In the genomic region with DNA sequence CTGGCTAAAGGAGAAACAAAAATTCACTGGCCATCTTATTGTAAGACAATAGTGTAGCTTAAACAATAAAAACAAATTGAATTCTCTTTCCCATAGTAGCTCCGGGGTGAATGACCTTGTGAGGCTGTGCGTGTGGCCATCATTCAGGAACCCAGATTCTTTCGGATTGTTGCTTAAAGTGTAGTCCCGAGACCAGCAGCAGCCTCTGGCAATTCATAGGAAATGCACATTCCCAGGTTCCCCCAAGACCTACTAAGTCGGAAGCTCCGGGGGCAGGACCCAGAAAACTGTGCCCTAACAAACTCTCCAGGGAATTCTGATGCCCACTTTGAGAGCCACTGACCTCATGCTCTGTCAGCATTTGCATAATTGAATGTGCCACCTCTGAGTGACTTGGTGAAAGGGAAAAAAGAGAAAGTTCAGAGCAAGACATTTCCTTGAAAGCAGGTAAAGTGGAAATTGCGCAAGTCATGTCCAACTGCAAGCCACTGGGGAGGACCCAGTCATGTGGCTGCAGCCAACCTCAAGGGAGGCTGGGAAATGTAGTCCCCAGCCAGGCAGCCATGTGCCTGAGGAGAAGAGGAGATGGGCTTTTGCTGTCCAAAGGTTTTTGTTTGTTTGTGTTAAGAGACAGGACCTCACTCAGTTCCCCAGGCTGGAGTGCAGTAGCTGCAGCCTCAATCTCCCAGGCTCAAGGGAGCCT, we compare ENCODE assay signal across 8 cellular contexts. TPM values are rescaled to one million over a fixed set of nuclear protein-coding genes. Genes with fewer than 3 reads are reported as not detected.
DNase-seq lines count a peak whose midpoint lies in the region; ATAC-seq and TF ChIP-seq lines count a peak whose summit lies in the region.

No MANE protein-coding gene starts in this region.

- H3K79me2 ChIP-seq in parathyroid adenoma, result no peaks in the 10 kb centered on the region

- H3K27me3 Mint-ChIP-seq in activated T-helper 17 cell treated with anti-CD3 and anti-CD28 coated beads, Interleukin-2, amount 50 U/mL, for 72 hours, result peaks cover 3% of the 10 kb centered on the region

- H3K4me3 ChIP-seq in parathyroid adenoma (ENCODE audit: low read depth, low read length), result peak overlapping the region; percentile 46

- H3K9me3 Mint-ChIP-seq in activated T-helper 17 cell treated with anti-CD3 and anti-CD28 coated beads, Interleukin-2, amount 50 U/mL, for 72 hours, result peaks cover 10% of the 10 kb centered on the region

- peak overlapping the region; percentile 84 for H2AFZ ChIP-seq in parathyroid adenoma

- TF ChIP-seq CTCF in foreskin keratinocyte (conservative IDR thresholded peaks at IDR 0.05) (no peak), parathyroid adenoma (IDR thresholded peaks at IDR 0.05) (no peak)

- H3K27me3 ChIP-seq in foreskin keratinocyte (peaks cover 4% of the 10 kb centered on the region), parathyroid adenoma (ENCODE audit: control insufficient read depth, insufficient read depth, low read length) (no peaks in the 10 kb centered on the region)

- ATAC-seq in foreskin keratinocyte (peak; percentile 40), GM18511 (IDR thresholded peaks at IDR 0.05; ENCODE audit: unreplicated experiment) (no peak)
- ATAC-seq in activated T-helper 17 cell treated with anti-CD3 and anti-CD28 coated beads, Interleukin-2, amount 50 U/mL, for 72 hours (replicated peaks), result no peak

- no peak overlapping the region for H3K4me3 Mint-ChIP-seq in activated T-helper 17 cell treated with anti-CD3 and anti-CD28 coated beads, Interleukin-2, amount 50 U/mL, for 72 hours

- no peaks in the 10 kb centered on the region for H3K36me3 ChIP-seq in parathyroid adenoma (ENCODE audit: control insufficient read depth, insufficient read depth, low read length)

- no peak overlapping the region for H3K9ac ChIP-seq in parathyroid adenoma

- no peaks in the 10 kb centered on the region for H3K4me1 Mint-ChIP-seq in activated T-helper 17 cell treated with anti-CD3 and anti-CD28 coated beads, Interleukin-2, amount 50 U/mL, for 72 hours

- no peak overlapping the region for H3K27ac ChIP-seq in foreskin keratinocyte
- H3K27ac ChIP-seq in parathyroid adenoma, result no peak overlapping the region

- H3K9me3 ChIP-seq in parathyroid adenoma (ENCODE audit: control insufficient read depth, low read length), result no peaks in the 10 kb centered on the region

- H3K27ac Mint-ChIP-seq in activated T-helper 17 cell treated with anti-CD3 and anti-CD28 coated beads, Interleukin-2, amount 50 U/mL, for 72 hours, result no peak overlapping the region

- H3K4me2 ChIP-seq in parathyroid adenoma (ENCODE audit: low read length), result peak overlapping the region; percentile 71

- peak; percentile 55 for DNase-seq in activated CD4-positive, alpha-beta T cell treated with anti-CD3 and anti-CD28 coated beads for 48 hours
- no peak for DNase-seq in activated CD4-positive, alpha-beta T cell treated with anti-CD3 and anti-CD28 coated beads, Interleukin-2, amount 50 U/mL, for 4 hours
- DNase-seq in RPMI8226, result peak; percentile 51
- peak; percentile 41 to 53 for DNase-seq in foreskin keratinocyte
- no peak for DNase-seq in activated effector memory CD4-positive, alpha-beta T cell treated with anti-CD3 and anti-CD28 coated beads, Interleukin-2, amount 50 U/mL, for 16 hours

- H3K36me3 Mint-ChIP-seq in activated T-helper 17 cell treated with anti-CD3 and anti-CD28 coated beads, Interleukin-2, amount 50 U/mL, for 72 hours (ENCODE audit: low read depth), result no peaks in the 10 kb centered on the region

- H3K4me1 ChIP-seq in foreskin keratinocyte, result no peaks in the 10 kb centered on the region
- H3K4me1 ChIP-seq in parathyroid adenoma, result peaks cover 5% of the 10 kb centered on the region

RNA-seq across cellular contexts. Expression of a gene that starts 50.7 kb away (rescaled TPM):
- total RNA-seq in foreskin keratinocyte, result 0.07 and 0.10 TPM in 2 replicates
- polyA plus RNA-seq in foreskin keratinocyte, result 0.03 TPM in 2 replicates
- under 1 TPM in 1 of 2 donors, not detected in 1; 0.08 TPM for total RNA-seq in activated T-helper 17 cell treated with anti-CD3 and anti-CD28 coated beads, Interleukin-2, amount 50 U/mL, for 72 hours

RNA-seq across cellular contexts. Expression of a gene that starts 54.8 kb away (rescaled TPM):
- total RNA-seq in foreskin keratinocyte, result 172 and 205 TPM in 2 replicates
- 220 and 271 TPM in 2 replicates for polyA plus RNA-seq in foreskin keratinocyte
- total RNA-seq in activated T-helper 17 cell treated with anti-CD3 and anti-CD28 coated beads, Interleukin-2, amount 50 U/mL, for 72 hours, result 100 to 1,000 TPM; 313 to 323 TPM

Comparison
In these comparisons a context has a peak if more than half of its experiments do, and no peak if none do; other contexts are left out.
1. DNase-seq: peak in activated CD4-positive, alpha-beta T cell treated with anti-CD3 and anti-CD28 coated beads for 48 hours (single experiment), RPMI8226 (single experiment) and foreskin keratinocyte (2 of 2); none in activated CD4-positive, alpha-beta T cell treated with anti-CD3 and anti-CD28 coated beads, Interleukin-2, amount 50 U/mL, for 4 hours (0 of 2) and activated effector memory CD4-positive, alpha-beta T cell treated with anti-CD3 and anti-CD28 coated beads, Interleukin-2, amount 50 U/mL, for 16 hours (single experiment).